18 cellular contexts compared by ENCODE assay signal in genomic region chr1:84260852-84261518, GRCh38. TPM values are rescaled to one million over a fixed set of nuclear protein-coding genes. Genes with fewer than 3 reads are reported as not detected.
DNase-seq lines count a peak whose midpoint lies in the region; ATAC-seq, FAIRE-seq and TF ChIP-seq lines count a peak whose summit lies in the region.
"Had no signal": no experiment of that assay in that cellular context is flagged by ENCODE, and none has a peak within 500 bp of the region (broad histone marks: within the 10 kb centered on the region; RNA-seq: fewer than 3 reads in every experiment).

No MANE protein-coding gene starts in this region.

- H3K4me1 ChIP-seq in K562 (replicated peaks in 1 of 2; ENCODE audit: control insufficient read depth in 2 of 2, insufficient read depth in 2 of 2, low read length in 2 of 2), result no peaks in the 10 kb centered on the region; a peak in 1 of 5 replicates
- H3K4me1 ChIP-seq in small intestine (ENCODE audit: control insufficient read depth in 2 of 2, insufficient read depth in 1 of 2, low read depth in 1 of 2, low read length in 1 of 2), result no peaks in the 10 kb centered on the region
- H3K4me1 ChIP-seq: BLaER1 had no signal

- no peaks in the 10 kb centered on the region for H3K27me3 ChIP-seq in K562 (ENCODE audit: control insufficient read depth in 2 of 2, insufficient read depth in 2 of 2, low read length in 2 of 2)
- H3K27me3 ChIP-seq in small intestine (ENCODE audit: control insufficient read depth in 2 of 2, insufficient read depth in 2 of 2, low read length in 2 of 2), result no peaks in the 10 kb centered on the region
- H3K27me3 ChIP-seq in dorsolateral prefrontal cortex, result no peaks in the 10 kb centered on the region
- H3K27me3 ChIP-seq: BLaER1, heart left ventricle had no signal

- H3K4me2 ChIP-seq in K562 (ENCODE audit: insufficient read depth, low read length), result no peak overlapping the region
- H3K4me2 ChIP-seq: BLaER1 had no signal

- POLR2A ChIA-PET in K562 (lab: Yijun Ruan, JAX), result no interaction called here

- H3K9me3 ChIP-seq in K562 (replicated peaks; ENCODE audit: control insufficient read depth, insufficient read depth, low read depth, low read length), result no peaks in the 10 kb centered on the region
- H3K9me3 ChIP-seq in small intestine (ENCODE audit: control insufficient read depth, low read depth), result no peaks in the 10 kb centered on the region
- H3K9me3 ChIP-seq: BLaER1, heart left ventricle, prostate gland had no signal

- TF ChIP-seq CTCF in K562 (IDR thresholded peaks at IDR 0.05 in 2 of 3, conservative IDR thresholded peaks at IDR 0.05 in 1 of 3; ENCODE audit: insufficient read depth in 2 of 3, low read depth in 1 of 3, low read length in 3 of 3) (no peak), dorsolateral prefrontal cortex (IDR thresholded peaks at IDR 0.05 in 54 of 56, conservative IDR thresholded peaks at IDR 0.05 in 2 of 56; ENCODE audit: low read depth in 1 of 56, partially characterized antibody in 56 of 56) (no peak)

- H2AFZ ChIP-seq in K562 (ENCODE audit: low read depth, low read length), result no peak overlapping the region

- H3K9ac ChIP-seq in K562 (ENCODE audit: insufficient read depth in 1 of 2, low read depth in 2 of 2, low read length in 2 of 2), result no peak overlapping the region
- H3K9ac ChIP-seq: BLaER1 had no signal

- TF ChIP-seq POLR2A in K562 (conservative IDR thresholded peaks at IDR 0.05), result no peak

- no peaks in the 10 kb centered on the region for H3K9me1 ChIP-seq in K562 (ENCODE audit: control insufficient read depth, insufficient read depth, low read length)

- H3K4me3 ChIP-seq in K562 (no peak overlapping the region), small intestine (ENCODE audit: low read depth in 1 of 2, low read length in 2 of 2) (no peak overlapping the region), dorsolateral prefrontal cortex (no peak overlapping the region)
- H3K4me3 ChIP-seq: BLaER1, GM12878, heart left ventricle, prostate gland had no signal

- H4K20me1 ChIP-seq in K562 (replicated peaks; ENCODE audit: control insufficient read depth, insufficient read depth, low read length), result no peaks in the 10 kb centered on the region
- H4K20me1 ChIP-seq: BLaER1 had no signal

- H3K27ac ChIP-seq in K562 (ENCODE audit: extremely low read depth, low read depth, low read length) (no peak overlapping the region), small intestine (ENCODE audit: low read depth in 1 of 2, low read length in 1 of 2) (no peak overlapping the region), dorsolateral prefrontal cortex (no peak overlapping the region)
- H3K27ac ChIP-seq: BLaER1, heart left ventricle, prostate gland had no signal

- ATAC-seq in K562 (no peak), GM18867 (IDR thresholded peaks at IDR 0.05; ENCODE audit: unreplicated experiment) (no peak)
- ATAC-seq: activated CD4-positive, CD25-positive, alpha-beta regulatory T cell treated with anti-CD3 and anti-CD28 coated beads, Interleukin-2, amount 50 U/mL, for 24 hours; GM12878; heart left ventricle; stimulated activated naive CD8-positive, alpha-beta T cell treated with anti-CD3 and anti-CD28 coated beads, Interleukin-15, amount 100 ng/mL, for 72 hours had no signal

- CTCF ChIA-PET in K562 (lab: Yijun Ruan, JAX; ENCODE audit: low intra/inter-chr PET ratio), result no interaction called here

- TF ChIP-seq RAD21 in K562 (CRISPR knock-in tag; conservative IDR thresholded peaks at IDR 0.05 in 1 of 2, IDR thresholded peaks at IDR 0.05 in 1 of 2), result no peak

- WGBS in K562 (ENCODE audit: insufficient coverage, low coverage, missing lambda C conversion rate), result 11% methylated on average over 3 of the region's 3 CpGs
- 10 to 48% (median 22%) methylated on average over 3 of the region's 3 CpGs for WGBS in small intestine, 3 donors

- FAIRE-seq in K562 (lab: Jason Lieb, UNC) (no peak), small intestine (lab: Jason Lieb, UNC) (no peak)
- FAIRE-seq: GM12878 had no signal

- BruUV-seq in K562 (replicated peaks; lab: Mats Ljungman, UMichigan), result no TSS peak

- H3K79me2 ChIP-seq in K562 (ENCODE audit: control insufficient read depth, insufficient read depth, low read length), result no peaks in the 10 kb centered on the region

- DNase-seq in HuH-7 (ENCODE audit: low spot score) (peak; percentile 18), NCI-H2196 (lab: John Stamatoyannopoulos, UW; ENCODE audit: unreplicated experiment) (peak; percentile 45), K562 (ENCODE audit: extremely low read depth in 1 of 4, low spot score in 3 of 4) (no peak), small intestine (peak; percentile 23), dorsolateral prefrontal cortex (no peak), CD1c-positive myeloid dendritic cell (ENCODE audit: extremely low spot score) (no peak)
- DNase-seq: activated naive CD4-positive, alpha-beta T cell treated with anti-CD3 and anti-CD28 coated beads for 36 hours; EL; heart left ventricle; naive B cell; NCI-H524; RPMI8226; stimulated activated naive CD8-positive, alpha-beta T cell treated with anti-CD3 and anti-CD28 coated beads, Interleukin-15, amount 100 ng/mL, for 72 hours had no signal

- no peak for TF ChIP-seq EP300 in K562 (IDR thresholded peaks at IDR 0.05; ENCODE audit: low read length)

- intact Hi-C loops in K562 (cut with micrococcal nuclease), result no loop called here
- intact Hi-C loops in dorsolateral prefrontal cortex (cut with DNase I), result no loop called here

- H3K36me3 ChIP-seq in K562 (ENCODE audit: control insufficient read depth, insufficient read depth, low read length) (no peaks in the 10 kb centered on the region), small intestine (ENCODE audit: control insufficient read depth in 2 of 2, insufficient read depth in 2 of 2, low read length in 2 of 2) (no peaks in the 10 kb centered on the region)
- H3K36me3 ChIP-seq: BLaER1, heart left ventricle, prostate gland had no signal

- in situ Hi-C loops in K562 (cut with MboI), result no loop called here

TF ChIP-seq in K562, 482 proteins besides CTCF, POLR2A, EP300 and RAD21:
- TF ChIP-seq BCL6 (CRISPR knock-in tag; IDR thresholded peaks at IDR 0.05), result no peak
- no peak for TF ChIP-seq ZNF639 (CRISPR knock-in tag; conservative IDR thresholded peaks at IDR 0.05 in 1 of 2, IDR thresholded peaks at IDR 0.05 in 1 of 2)
- TF ChIP-seq SAFB2 (IDR thresholded peaks at IDR 0.05; ENCODE audit: borderline replicate concordance, low read depth, low read length, severe bottlenecking), result no peak
- TF ChIP-seq MXD1 (CRISPR knock-in tag; IDR thresholded peaks at IDR 0.05; ENCODE audit: borderline replicate concordance, poor library complexity, severe bottlenecking), result no peak
- TF ChIP-seq TCF3 (CRISPR knock-in tag; IDR thresholded peaks at IDR 0.05), result peak; percentile 10; the same call in 1 of the 2 replicates

RNA-seq across cellular contexts. Expression of gene SAMD13, which starts 40.5 kb away (rescaled TPM):
- total RNA-seq in K562 (2011; cell fraction: chromatin; rRNA removed; ENCODE audit: low replicate concordance), result 1.5 TPM in 1 of 2 replicates, not detected in the other
- 0.39 TPM in 1 of 2 replicates, not detected in the other for total RNA-seq in K562 (2011; cell fraction: nucleolus; rRNA removed)
- 1.1 TPM in 1 of 2 replicates, not detected in the other for total RNA-seq in K562 (2011; cell fraction: nucleoplasm; rRNA removed)
- total RNA-seq in K562 (2014; rRNA removed), result 0.86 and 1.1 TPM in 2 replicates
- total RNA-seq in K562 (2014; rRNA removed; fragmentation: Illumina TruSeq; extraction: Trizol), result 1.1 and 1.3 TPM in 2 replicates
- 1.2 and 1.3 TPM in 2 replicates for total RNA-seq in K562 (2015; rRNA removed; fragmentation: Illumina TruSeq; extraction: Trizol)
- total RNA-seq in K562 (2021), result 0.56 and 0.78 TPM in 2 replicates
- 0.39 and 0.96 TPM in 2 replicates for polyA plus RNA-seq in K562 (2011; rRNA removed)
- 0.09 and 0.21 TPM in 2 replicates for polyA plus RNA-seq in K562 (2011; cell fraction: cytosol; rRNA removed)
- 0.25 and 0.78 TPM in 2 replicates for polyA plus RNA-seq in K562 (2011; cell fraction: nucleus; rRNA removed)
- polyA plus RNA-seq in K562 (2012), result 1.6 and 2.4 TPM in 2 replicates
- polyA plus RNA-seq in K562 (2014; fragmentation: Illumina TruSeq; extraction: Trizol), result 1.1 and 1.2 TPM in 2 replicates
- polyA plus RNA-seq in K562 (2014; fragmentation: Nextera tagmentation; extraction: Ambion mirVana), result under 1 TPM; 0.92 to 1.00 TPM
- polyA plus RNA-seq in K562 (2014; rRNA removed), result 1.7 and 2.7 TPM in 2 replicates
- 0.42 and 1.3 TPM in 2 replicates for polyA minus RNA-seq in K562 (2011; rRNA and poly(A)+ RNA removed)
- not detected in 2 replicates for polyA minus RNA-seq in K562 (2011; cell fraction: cytosol; rRNA and poly(A)+ RNA removed)
- polyA minus RNA-seq in K562 (2011; cell fraction: nucleus; rRNA and poly(A)+ RNA removed), result 0.40 TPM in 1 of 2 replicates, not detected in the other
- polyA plus RNA-seq in small intestine, result 1 to 10 TPM; 2.2 to 5.0 (median 4.3) TPM
- total RNA-seq in dorsolateral prefrontal cortex, result 1 to 10 TPM; 1.1 to 8.0 (median 3.2) TPM

Comparison
In these comparisons a context has a peak if more than half of its experiments do, and no peak if none do; other contexts are left out.
1. DNase-seq: peak in HuH-7 (single experiment), NCI-H2196 (single experiment) and small intestine (single experiment); none in K562 (0 of 4), dorsolateral prefrontal cortex (0 of 10) and CD1c-positive myeloid dendritic cell (single experiment).